Comparison of ENCODE assay signal across 10 cellular contexts in genomic region chr6:1336246-1336843, GRCh38. TPM values are rescaled to one million over a fixed set of nuclear protein-coding genes. Genes with fewer than 3 reads are reported as not detected.
DNase-seq lines count a peak whose midpoint lies in the region; ATAC-seq, FAIRE-seq and TF ChIP-seq lines count a peak whose summit lies in the region.
"Had no signal": no experiment of that assay in that cellular context is flagged by ENCODE, and none has a peak within 500 bp of the region (broad histone marks: within the 10 kb centered on the region; RNA-seq: fewer than 3 reads in every experiment).

No MANE protein-coding gene starts in this region.

- DNase-seq in AG10803 (ENCODE audit: low read depth) (no peak), HPDE6-E6E7 (ENCODE audit: extremely low spot score) (peak; percentile 81), body of pancreas (peak; percentile 64 to 87 (median 79)), HTR-8/SVneo (ENCODE audit: insufficient read length, low spot score) (no peak), left cardiac atrium (no peak), EL (no peak), tibial nerve (ENCODE audit: low spot score in 2 of 2) (no peak)
- DNase-seq: NCI-H1092, sigmoid colon had no signal

- ATAC-seq in body of pancreas (peak; percentile 82), left cardiac atrium (no peak)

- peak; percentile 89 to 94 for TF ChIP-seq RAD21 in liver (IDR thresholded peaks at IDR 0.05)

- intact Hi-C loops in body of pancreas (cut with DNase I) (no loop called here), left cardiac atrium (cut with DNase I) (no loop called here)

- TF ChIP-seq POLR2A in body of pancreas (IDR thresholded peaks at IDR 0.05) (no peak), tibial nerve (IDR thresholded peaks at IDR 0.05) (no peak)

- H3K4me3 ChIP-seq in AG10803 (ENCODE audit: low read length) (no peak overlapping the region), body of pancreas (no peak overlapping the region), liver (ENCODE audit: low read depth in 1 of 3, low read length in 3 of 3) (no peak overlapping the region), tibial nerve (no peak overlapping the region)
- H3K4me3 ChIP-seq: sigmoid colon had no signal

- 61 to 66% methylated on average over 5 of the region's 5 CpGs for WGBS in body of pancreas, 2 donors
- 71% methylated on average over 5 of the region's 5 CpGs for WGBS in liver
- 95 to 97% methylated on average over 5 of the region's 5 CpGs for WGBS in tibial nerve, 2 donors

- FAIRE-seq in HTR-8/SVneo (lab: Jason Lieb, UNC): no peak

- TF ChIP-seq CTCF in AG10803 (conservative IDR thresholded peaks at IDR 0.05; ENCODE audit: low read length) (peak; percentile 33), body of pancreas (IDR thresholded peaks at IDR 0.05) (peak in 6 of 7 experiments; percentile 27 to 96 (median 80)), liver (IDR thresholded peaks at IDR 0.05; ENCODE audit: low read depth, low read length, missing input control) (peak; percentile 65), tibial nerve (IDR thresholded peaks at IDR 0.05) (no peak)

- no peak overlapping the region for H3K9ac ChIP-seq in liver (ENCODE audit: low read depth in 1 of 2, low read length in 2 of 2)

- H3K27ac ChIP-seq in body of pancreas (peak overlapping the region; percentile 65 to 84 (median 78)), liver (ENCODE audit: low read depth in 1 of 2, low read length in 2 of 2) (peak overlapping the region in 1 of 2 donors; percentile 16), tibial nerve (no peak overlapping the region)

- H3K27me3 ChIP-seq in body of pancreas (no peaks in the 10 kb centered on the region), liver (ENCODE audit: control insufficient read depth in 4 of 4, insufficient read depth in 4 of 4, low read length in 3 of 4) (peaks cover 0 to 4% (median 0%) of the 10 kb centered on the region in 4 donors), tibial nerve (no peaks in the 10 kb centered on the region)
- H3K27me3 ChIP-seq: sigmoid colon had no signal

- H3K4me1 ChIP-seq in body of pancreas (peaks cover 20% of the 10 kb centered on the region), liver (ENCODE audit: control insufficient read depth in 4 of 4, insufficient read depth in 4 of 4, low read length in 3 of 4) (peaks cover 3 to 28% (median 22%) of the 10 kb centered on the region in 4 donors), tibial nerve (peaks cover 0 to 11% (median 0%) of the 10 kb centered on the region in 4 donors)

- TF ChIP-seq EP300 in tibial nerve (IDR thresholded peaks at IDR 0.05): no peak

- H3K36me3 ChIP-seq in body of pancreas (replicated peaks in 1 of 2; ENCODE audit: insufficient read depth in 1 of 2, low read depth in 2 of 2) (no peaks in the 10 kb centered on the region), liver (ENCODE audit: control insufficient read depth in 4 of 4, insufficient read depth in 3 of 4, low read depth in 1 of 4, low read length in 3 of 4) (no peaks in the 10 kb centered on the region), tibial nerve (no peaks in the 10 kb centered on the region)
- H3K36me3 ChIP-seq: sigmoid colon had no signal

- H3K9me3 ChIP-seq in body of pancreas (no peaks in the 10 kb centered on the region), liver (ENCODE audit: control insufficient read depth in 4 of 4, low read length in 3 of 4) (no peaks in the 10 kb centered on the region), tibial nerve (no peaks in the 10 kb centered on the region)
- H3K9me3 ChIP-seq: sigmoid colon had no signal

TF ChIP-seq in liver, 16 proteins besides CTCF, POLR2A, EP300 and RAD21:
- TF ChIP-seq REST (IDR thresholded peaks at IDR 0.05): no peak
- no peak for TF ChIP-seq TAF1 (conservative IDR thresholded peaks at IDR 0.05)
- TF ChIP-seq FOXA1 (IDR thresholded peaks at IDR 0.05): no peak
- TF ChIP-seq GABPA (IDR thresholded peaks at IDR 0.05 in 1 of 2, conservative IDR thresholded peaks at IDR 0.05 in 1 of 2): no peak
- TF ChIP-seq HNF4G (IDR thresholded peaks at IDR 0.05): no peak
- no peak for TF ChIP-seq SP1 (IDR thresholded peaks at IDR 0.05)
- TF ChIP-seq HNF4A (conservative IDR thresholded peaks at IDR 0.05): no peak
- TF ChIP-seq ZBTB33 (IDR thresholded peaks at IDR 0.05): no peak
- TF ChIP-seq YY1 (IDR thresholded peaks at IDR 0.05): no peak
- no peak for TF ChIP-seq EGR1 (IDR thresholded peaks at IDR 0.05; ENCODE audit: low read depth in 2 of 2)
- TF ChIP-seq NR2F2 (IDR thresholded peaks at IDR 0.05): no peak
- no peak for TF ChIP-seq RXRA (IDR thresholded peaks at IDR 0.05)
- no peak for TF ChIP-seq JUND (IDR thresholded peaks at IDR 0.05)
- TF ChIP-seq ATF3 (IDR thresholded peaks at IDR 0.05): no peak
- TF ChIP-seq MAX (IDR thresholded peaks at IDR 0.05): no peak
- no peak for TF ChIP-seq FOXA2 (IDR thresholded peaks at IDR 0.05)

RNA-seq across cellular contexts. Expression of gene FOXQ1, which starts 24.4 kb away (rescaled TPM):
- total RNA-seq in body of pancreas: 10 to 100 TPM in 1 of 2 donors, 1 to 10 TPM in 1; 4.9 to 17.4 TPM
- 1 to 10 TPM in 1 of 2 donors, not detected in 1; 1.1 TPM for total RNA-seq in liver
- under 1 TPM in 1 of 2 donors, not detected in 1; 0.28 TPM for polyA plus RNA-seq in liver
- not detected for total RNA-seq in left cardiac atrium
- total RNA-seq in tibial nerve: under 1 TPM in 2 of 4 donors, not detected in 2; 0.21 to 0.59 TPM

RNA-seq across cellular contexts. Expression of gene FOXF2, which starts 53.0 kb away (rescaled TPM):
- total RNA-seq in body of pancreas (under 1 TPM in 1 of 2 donors, not detected in 1; 0.26 TPM), liver (under 1 TPM in 1 of 2 donors, not detected in 1; 0.05 TPM), left cardiac atrium (under 1 TPM; 0.24 to 0.29 TPM), tibial nerve (1 to 10 TPM in 2 of 4 donors, under 1 TPM in 2; 0.21 to 2.4 (median 0.71) TPM)
- not detected for polyA plus RNA-seq in liver

Comparison
In these comparisons a context has a peak if more than half of its experiments do, and no peak if none do; other contexts are left out.
1. DNase-seq: peak in HPDE6-E6E7 (single experiment) and body of pancreas (4 of 4); none in AG10803 (single experiment), HTR-8/SVneo (single experiment), left cardiac atrium (single experiment), EL (single experiment) and tibial nerve (0 of 2).
2. CTCF ChIP-seq: peak in AG10803 (single experiment), body of pancreas (6 of 7) and liver (single experiment); none in tibial nerve (0 of 5).
3. H3K27ac ChIP-seq: peak in body of pancreas (4 of 4); none in tibial nerve (0 of 4).